ENCODE assay signal across 1 cellular context in genomic region chr17:50310455-50311111, GRCh38.
TF ChIP-seq lines count a peak whose summit lies in the region.

No MANE protein-coding gene starts in this region.

TF ChIP-seq in HepG2, 621 proteins besides CTCF, POLR2A, EP300 and RAD21 (continued from another document and continues in another):
- TF ChIP-seq ARID5B (CRISPR knock-in tag; IDR thresholded peaks at IDR 0.05) (peak; percentile 76), ZNF451 (CRISPR knock-in tag; IDR thresholded peaks at IDR 0.05) (no peak), HMGA1 (CRISPR knock-in tag; conservative IDR thresholded peaks at IDR 0.05) (no peak), RARA (CRISPR knock-in tag; IDR thresholded peaks at IDR 0.05) (peak; percentile 34; the same call in 1 of the 2 replicates), ZNF281 (CRISPR knock-in tag; IDR thresholded peaks at IDR 0.05; ENCODE audit: borderline replicate concordance) (no peak), PPARG (CRISPR knock-in tag; conservative IDR thresholded peaks at IDR 0.05) (peak; percentile 61; the same call in 1 of the 2 replicates), REPIN1 (CRISPR knock-in tag; IDR thresholded peaks at IDR 0.05; ENCODE audit: borderline replicate concordance, low read depth) (no peak), GZF1 (CRISPR knock-in tag; IDR thresholded peaks at IDR 0.05) (no peak), ZNF510 (CRISPR knock-in tag; IDR thresholded peaks at IDR 0.05; ENCODE audit: low read depth) (no peak), ZEB1 (IDR thresholded peaks at IDR 0.05; ENCODE audit: insufficient replicate concordance, low read depth) (peak; percentile 9), HNRNPH1 (optimal IDR thresholded peaks at IDR 0.05; ENCODE audit: low read depth, low read length) (no peak), MIER3 (CRISPR knock-in tag; IDR thresholded peaks at IDR 0.05; ENCODE audit: borderline replicate concordance) (peak; percentile 54; the same call in 1 of the 2 replicates), ZNF383 (CRISPR knock-in tag; IDR thresholded peaks at IDR 0.05; ENCODE audit: borderline replicate concordance) (no peak), NFRKB (IDR thresholded peaks at IDR 0.05) (no peak), HDAC1 (CRISPR knock-in tag; IDR thresholded peaks at IDR 0.05) (0 out of 2 replicates have a peak, but pooled peaks have one; percentile 57), ZNF777 (CRISPR knock-in tag; IDR thresholded peaks at IDR 0.05) (no peak), ZBTB3 (CRISPR knock-in tag; IDR thresholded peaks at IDR 0.05; ENCODE audit: borderline replicate concordance, low read depth) (no peak), CREBL2 (CRISPR knock-in tag; IDR thresholded peaks at IDR 0.05; ENCODE audit: borderline replicate concordance) (no peak), ARHGAP35 (CRISPR knock-in tag; IDR thresholded peaks at IDR 0.05; ENCODE audit: borderline replicate concordance) (no peak), MXD4 (CRISPR knock-in tag; IDR thresholded peaks at IDR 0.05) (no peak), CCAR2 (optimal IDR thresholded peaks at IDR 0.05; ENCODE audit: low read depth, low read length) (no peak), MBD4 (IDR thresholded peaks at IDR 0.05; ENCODE audit: borderline replicate concordance, low read length) (no peak), NR2C2 (CRISPR knock-in tag; IDR thresholded peaks at IDR 0.05; ENCODE audit: borderline replicate concordance) (peak; percentile 42), GMEB1 (CRISPR knock-in tag; IDR thresholded peaks at IDR 0.05; ENCODE audit: borderline replicate concordance) (no peak), ZNF205 (CRISPR knock-in tag; IDR thresholded peaks at IDR 0.05) (0 out of 2 replicates have a peak, but pooled peaks have one; percentile 19), ZNF577 (CRISPR knock-in tag; IDR thresholded peaks at IDR 0.05; ENCODE audit: borderline replicate concordance, low read depth) (no peak), STAT5B (CRISPR knock-in tag; IDR thresholded peaks at IDR 0.05) (no peak), TAF1 (CRISPR knock-in tag; IDR thresholded peaks at IDR 0.05) (no peak), PLRG1 (conservative IDR thresholded peaks at IDR 0.05) (no peak), HNF4G (IDR thresholded peaks at IDR 0.05; ENCODE audit: borderline replicate concordance, low read depth, low read length) (peak; percentile 51; the same call in 1 of the 2 replicates), HNF4G (CRISPR knock-in tag; IDR thresholded peaks at IDR 0.05; ENCODE audit: borderline replicate concordance, low read depth) (no peak; the same call in 1 of the 2 replicates), POLR2AphosphoS2 (IDR thresholded peaks at IDR 0.05; ENCODE audit: low read depth, low read length) (no peak), SIX4 (CRISPR knock-in tag; IDR thresholded peaks at IDR 0.05) (peak; percentile 72), ARNT (IDR thresholded peaks at IDR 0.05) (no peak), JUN (CRISPR knock-in tag; IDR thresholded peaks at IDR 0.05) (peak; percentile 37; the same call in 1 of the 2 replicates), ZBTB7B (CRISPR knock-in tag; IDR thresholded peaks at IDR 0.05) (peak; percentile 95), TBX3 (IDR thresholded peaks at IDR 0.05; ENCODE audit: borderline replicate concordance) (no peak), XRCC5 (optimal IDR thresholded peaks at IDR 0.05; ENCODE audit: low read length) (peak; percentile 17), USF2 (IDR thresholded peaks at IDR 0.05; ENCODE audit: low read depth, low read length) (no peak), USF2 (CRISPR knock-in tag; IDR thresholded peaks at IDR 0.05; ENCODE audit: borderline replicate concordance) (no peak), EHMT2 (IDR thresholded peaks at IDR 0.05; ENCODE audit: borderline replicate concordance, low read depth, low read length) (no peak), SIX1 (CRISPR knock-in tag; IDR thresholded peaks at IDR 0.05; ENCODE audit: borderline replicate concordance) (peak; percentile 71; the same call in 1 of the 2 replicates)
- TF ChIP-seq, protein P1, sequence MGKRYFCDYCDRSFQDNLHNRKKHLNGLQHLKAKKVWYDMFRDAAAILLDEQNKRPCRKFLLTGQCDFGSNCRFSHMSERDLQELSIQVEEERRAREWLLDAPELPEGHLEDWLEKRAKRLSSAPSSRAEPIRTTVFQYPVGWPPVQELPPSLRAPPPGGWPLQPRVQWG (CRISPR knock-in tag; IDR thresholded peaks at IDR 0.05; ENCODE audit: borderline replicate concordance, low read depth), result no peak
- TF ChIP-seq, protein P2, sequence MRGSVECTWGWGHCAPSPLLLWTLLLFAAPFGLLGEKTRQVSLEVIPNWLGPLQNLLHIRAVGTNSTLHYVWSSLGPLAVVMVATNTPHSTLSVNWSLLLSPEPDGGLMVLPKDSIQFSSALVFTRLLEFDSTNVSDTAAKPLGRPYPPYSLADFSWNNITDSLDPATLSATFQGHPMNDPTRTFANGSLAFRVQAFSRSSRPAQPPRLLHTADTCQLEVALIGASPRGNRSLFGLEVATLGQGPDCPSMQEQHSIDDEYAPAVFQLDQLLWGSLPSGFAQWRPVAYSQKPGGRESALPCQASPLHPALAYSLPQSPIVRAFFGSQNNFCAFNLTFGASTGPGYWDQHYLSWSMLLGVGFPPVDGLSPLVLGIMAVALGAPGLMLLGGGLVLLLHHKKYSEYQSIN (CRISPR knock-in tag; IDR thresholded peaks at IDR 0.05; ENCODE audit: borderline replicate concordance), result no peak
- TF ChIP-seq, protein P3, sequence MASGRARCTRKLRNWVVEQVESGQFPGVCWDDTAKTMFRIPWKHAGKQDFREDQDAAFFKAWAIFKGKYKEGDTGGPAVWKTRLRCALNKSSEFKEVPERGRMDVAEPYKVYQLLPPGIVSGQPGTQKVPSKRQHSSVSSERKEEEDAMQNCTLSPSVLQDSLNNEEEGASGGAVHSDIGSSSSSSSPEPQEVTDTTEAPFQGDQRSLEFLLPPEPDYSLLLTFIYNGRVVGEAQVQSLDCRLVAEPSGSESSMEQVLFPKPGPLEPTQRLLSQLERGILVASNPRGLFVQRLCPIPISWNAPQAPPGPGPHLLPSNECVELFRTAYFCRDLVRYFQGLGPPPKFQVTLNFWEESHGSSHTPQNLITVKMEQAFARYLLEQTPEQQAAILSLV (CRISPR knock-in tag; IDR thresholded peaks at IDR 0.05; ENCODE audit: borderline replicate concordance), result no peak
- TF ChIP-seq, protein P4, sequence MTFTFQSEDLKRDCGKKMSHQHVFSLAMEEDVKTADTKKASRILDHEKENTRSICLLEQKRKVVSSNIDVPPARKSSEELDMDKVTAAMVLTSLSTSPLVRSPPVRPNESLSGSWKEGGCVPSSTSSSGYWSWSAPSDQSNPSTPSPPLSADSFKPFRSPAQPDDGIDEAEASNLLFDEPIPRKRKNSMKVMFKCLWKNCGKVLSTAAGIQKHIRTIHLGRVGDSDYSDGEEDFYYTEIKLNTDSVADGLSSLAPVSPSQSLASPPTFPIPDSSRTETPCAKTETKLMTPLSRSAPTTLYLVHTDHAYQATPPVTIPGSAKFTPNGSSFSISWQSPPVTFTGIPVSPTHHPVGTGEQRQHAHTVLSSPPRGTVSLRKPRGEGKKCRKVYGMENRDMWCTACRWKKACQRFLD (CRISPR knock-in tag; IDR thresholded peaks at IDR 0.05; ENCODE audit: borderline replicate concordance), result no peak
- TF ChIP-seq, protein P5, sequence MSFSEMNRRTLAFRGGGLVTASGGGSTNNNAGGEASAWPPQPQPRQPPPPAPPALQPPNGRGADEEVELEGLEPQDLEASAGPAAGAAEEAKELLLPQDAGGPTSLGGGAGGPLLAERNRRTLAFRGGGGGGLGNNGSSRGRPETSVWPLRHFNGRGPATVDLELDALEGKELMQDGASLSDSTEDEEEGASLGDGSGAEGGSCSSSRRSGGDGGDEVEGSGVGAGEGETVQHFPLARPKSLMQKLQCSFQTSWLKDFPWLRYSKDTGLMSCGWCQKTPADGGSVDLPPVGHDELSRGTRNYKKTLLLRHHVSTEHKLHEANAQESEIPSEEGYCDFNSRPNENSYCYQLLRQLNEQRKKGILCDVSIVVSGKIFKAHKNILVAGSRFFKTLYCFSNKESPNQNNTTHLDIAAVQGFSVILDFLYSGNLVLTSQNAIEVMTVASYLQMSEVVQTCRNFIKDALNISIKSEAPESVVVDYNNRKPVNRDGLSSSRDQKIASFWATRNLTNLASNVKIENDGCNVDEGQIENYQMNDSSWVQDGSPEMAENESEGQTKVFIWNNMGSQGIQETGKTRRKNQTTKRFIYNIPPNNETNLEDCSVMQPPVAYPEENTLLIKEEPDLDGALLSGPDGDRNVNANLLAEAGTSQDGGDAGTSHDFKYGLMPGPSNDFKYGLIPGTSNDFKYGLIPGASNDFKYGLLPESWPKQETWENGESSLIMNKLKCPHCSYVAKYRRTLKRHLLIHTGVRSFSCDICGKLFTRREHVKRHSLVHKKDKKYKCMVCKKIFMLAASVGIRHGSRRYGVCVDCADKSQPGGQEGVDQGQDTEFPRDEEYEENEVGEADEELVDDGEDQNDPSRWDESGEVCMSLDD (CRISPR knock-in tag; IDR thresholded peaks at IDR 0.05; ENCODE audit: borderline replicate concordance), result no peak
- TF ChIP-seq, protein P6, sequence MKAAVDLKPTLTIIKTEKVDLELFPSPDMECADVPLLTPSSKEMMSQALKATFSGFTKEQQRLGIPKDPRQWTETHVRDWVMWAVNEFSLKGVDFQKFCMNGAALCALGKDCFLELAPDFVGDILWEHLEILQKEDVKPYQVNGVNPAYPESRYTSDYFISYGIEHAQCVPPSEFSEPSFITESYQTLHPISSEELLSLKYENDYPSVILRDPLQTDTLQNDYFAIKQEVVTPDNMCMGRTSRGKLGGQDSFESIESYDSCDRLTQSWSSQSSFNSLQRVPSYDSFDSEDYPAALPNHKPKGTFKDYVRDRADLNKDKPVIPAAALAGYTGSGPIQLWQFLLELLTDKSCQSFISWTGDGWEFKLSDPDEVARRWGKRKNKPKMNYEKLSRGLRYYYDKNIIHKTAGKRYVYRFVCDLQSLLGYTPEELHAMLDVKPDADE (CRISPR knock-in tag; IDR thresholded peaks at IDR 0.05), result no peak
